ENCODE assay signal across 28 cellular contexts in genomic region chr2:14270036-14270582, GRCh38.
"Had no signal": no experiment of that assay in that cellular context is flagged by ENCODE, and none has a peak within 500 bp of the region (broad histone marks: within the 10 kb centered on the region; RNA-seq: fewer than 3 reads in every experiment).

No MANE protein-coding gene starts in this region.

- H3K9me3 ChIP-seq: esophagus squamous epithelium had no signal

- H3K36me3 ChIP-seq: brain microvascular endothelial cell, esophagus squamous epithelium had no signal

- H3K4me3 Mint-ChIP-seq: activated CD4-positive, alpha-beta memory T cell treated with anti-CD3 and anti-CD28 coated beads for 36 hours; activated CD4-positive, alpha-beta T cell treated with anti-CD3 and anti-CD28 coated beads for 36 hours; activated CD4-positive, alpha-beta T cell treated with anti-CD3 and anti-CD28 coated beads, Interleukin-2, amount 10 ng/mL, durations not matched to agents 24 days and 14 days; activated CD8-positive, alpha-beta memory T cell treated with anti-CD3 and anti-CD28 coated beads, Interleukin-2, amount 10 ng/mL, durations not matched to agents 7 days and 5 days; activated CD8-positive, alpha-beta T cell treated with anti-CD3 and anti-CD28 coated beads, Interleukin-2, amount 10 ng/mL, durations not matched to agents 7 days and 5 days; activated naive CD4-positive, alpha-beta T cell treated with anti-CD3 and anti-CD28 coated beads for 36 hours; activated naive CD4-positive, alpha-beta T cell treated with anti-CD3 and anti-CD28 coated beads, Interleukin-2, amount 50 U/mL, for 24 hours; activated naive CD8-positive, alpha-beta T cell treated with anti-CD3 and anti-CD28 coated beads for 36 hours; activated naive CD8-positive, alpha-beta T cell treated with anti-CD3 and anti-CD28 coated beads, Interleukin-2, amount 50 U/mL, for 24 hours; activated T-helper 1 cell treated with anti-CD3 and anti-CD28 coated beads, Interleukin-12 subunit alpha, Interleukin-12 subunit beta, Interleukin-2, Interleukin-4 antibody, amounts not matched to agents 30 ng/mL and 10 ng/mL and 1 ng/mL, durations not matched to agents 14 hours and 24 hours and 36 hours; effector memory CD8-positive, alpha-beta T cell had no signal

- H3K4me3 ChIP-seq: esophagus squamous epithelium had no signal

- H3K4me1 ChIP-seq: esophagus squamous epithelium had no signal

- H3K27ac ChIP-seq: brain microvascular endothelial cell, epithelial cell of prostate, esophagus squamous epithelium had no signal

- DNase-seq: activated CD4-positive, alpha-beta memory T cell treated with anti-CD3 and anti-CD28 coated beads for 36 hours; activated CD4-positive, alpha-beta T cell treated with anti-CD3 and anti-CD28 coated beads for 36 hours; activated CD4-positive, alpha-beta T cell treated with anti-CD3 and anti-CD28 coated beads, Interleukin-2, amount 10 ng/mL, durations not matched to agents 24 days and 14 days; activated CD4-positive, CD25-positive, alpha-beta regulatory T cell; activated CD4-positive, CD25-positive, alpha-beta regulatory T cell treated with anti-CD3 and anti-CD28 coated beads, Interleukin-2, amount 50 U/mL, for 72 hours; activated CD8-positive, alpha-beta memory T cell treated with anti-CD3 and anti-CD28 coated beads, Interleukin-2, amount 10 ng/mL, durations not matched to agents 7 days and 5 days; activated CD8-positive, alpha-beta memory T cell treated with anti-CD3 and anti-CD28 coated beads, Interleukin-2, amount 50 U/mL, for 4 hours; activated CD8-positive, alpha-beta T cell treated with anti-CD3 and anti-CD28 coated beads, Interleukin-2, amount 10 ng/mL, durations not matched to agents 7 days and 5 days; activated effector memory CD4-positive, alpha-beta T cell treated with anti-CD3 and anti-CD28 coated beads, Interleukin-2, amount 50 U/mL, for 16 hours; activated naive CD4-positive, alpha-beta T cell treated with anti-CD3 and anti-CD28 coated beads for 36 hours; activated naive CD8-positive, alpha-beta T cell treated with anti-CD3 and anti-CD28 coated beads for 36 hours; activated naive CD8-positive, alpha-beta T cell treated with anti-CD3 and anti-CD28 coated beads, Interleukin-2, amount 50 U/mL, for 24 hours; activated T-cell treated with anti-CD3 and anti-CD28 coated beads, Interleukin-2, amount 50 U/mL, for 1 hour; activated T-cell treated with anti-CD3 and anti-CD28 coated beads, Interleukin-2, amount 50 U/mL, for 48 hours; brain microvascular endothelial cell; caudate nucleus; cortex of kidney; dermis blood vessel endothelial cell; effector CD4-positive, alpha-beta T cell; effector memory CD8-positive, alpha-beta T cell; esophagus squamous epithelium; foreskin melanocyte; head of caudate nucleus; T-helper 2 cell had no signal

- H3K9me3 Mint-ChIP-seq: activated CD4-positive, alpha-beta T cell treated with anti-CD3 and anti-CD28 coated beads, Interleukin-2, amount 10 ng/mL, durations not matched to agents 24 days and 14 days; activated naive CD4-positive, alpha-beta T cell treated with anti-CD3 and anti-CD28 coated beads, Interleukin-2, amount 50 U/mL, for 24 hours; activated naive CD8-positive, alpha-beta T cell treated with anti-CD3 and anti-CD28 coated beads, Interleukin-2, amount 50 U/mL, for 24 hours had no signal

- ATAC-seq: activated CD4-positive, alpha-beta T cell treated with anti-CD3 and anti-CD28 coated beads for 36 hours; activated CD8-positive, alpha-beta memory T cell treated with anti-CD3 and anti-CD28 coated beads, Interleukin-2, amount 10 ng/mL, durations not matched to agents 7 days and 5 days; activated CD8-positive, alpha-beta T cell treated with anti-CD3 and anti-CD28 coated beads, Interleukin-2, amount 10 ng/mL, durations not matched to agents 7 days and 5 days; activated naive CD8-positive, alpha-beta T cell treated with anti-CD3 and anti-CD28 coated beads, Interleukin-2, amount 50 U/mL, for 24 hours; effector memory CD8-positive, alpha-beta T cell had no signal

- H3K27me3 ChIP-seq: brain microvascular endothelial cell, esophagus squamous epithelium had no signal

- H3K4me1 Mint-ChIP-seq: activated CD4-positive, alpha-beta T cell treated with anti-CD3 and anti-CD28 coated beads for 36 hours; activated CD4-positive, alpha-beta T cell treated with anti-CD3 and anti-CD28 coated beads, Interleukin-2, amount 10 ng/mL, durations not matched to agents 24 days and 14 days; activated CD8-positive, alpha-beta memory T cell treated with anti-CD3 and anti-CD28 coated beads, Interleukin-2, amount 10 ng/mL, durations not matched to agents 7 days and 5 days; activated naive CD4-positive, alpha-beta T cell treated with anti-CD3 and anti-CD28 coated beads, Interleukin-2, amount 50 U/mL, for 24 hours; activated naive CD8-positive, alpha-beta T cell treated with anti-CD3 and anti-CD28 coated beads for 36 hours; activated naive CD8-positive, alpha-beta T cell treated with anti-CD3 and anti-CD28 coated beads, Interleukin-2, amount 50 U/mL, for 24 hours had no signal

- H3K27me3 Mint-ChIP-seq: activated CD4-positive, alpha-beta memory T cell treated with anti-CD3 and anti-CD28 coated beads for 36 hours; activated CD4-positive, alpha-beta T cell treated with anti-CD3 and anti-CD28 coated beads for 36 hours; activated CD4-positive, alpha-beta T cell treated with anti-CD3 and anti-CD28 coated beads, Interleukin-2, amount 10 ng/mL, durations not matched to agents 24 days and 14 days; activated CD8-positive, alpha-beta memory T cell treated with anti-CD3 and anti-CD28 coated beads, Interleukin-2, amount 10 ng/mL, durations not matched to agents 7 days and 5 days; activated naive CD4-positive, alpha-beta T cell treated with anti-CD3 and anti-CD28 coated beads, Interleukin-2, amount 50 U/mL, for 24 hours; activated naive CD8-positive, alpha-beta T cell treated with anti-CD3 and anti-CD28 coated beads for 36 hours; activated naive CD8-positive, alpha-beta T cell treated with anti-CD3 and anti-CD28 coated beads, Interleukin-2, amount 50 U/mL, for 24 hours; effector memory CD8-positive, alpha-beta T cell had no signal

- H3K27ac Mint-ChIP-seq: activated CD4-positive, alpha-beta memory T cell treated with anti-CD3 and anti-CD28 coated beads for 36 hours; activated CD4-positive, alpha-beta T cell treated with anti-CD3 and anti-CD28 coated beads for 36 hours; activated CD4-positive, alpha-beta T cell treated with anti-CD3 and anti-CD28 coated beads, Interleukin-2, amount 10 ng/mL, durations not matched to agents 24 days and 14 days; activated CD8-positive, alpha-beta memory T cell treated with anti-CD3 and anti-CD28 coated beads, Interleukin-2, amount 10 ng/mL, durations not matched to agents 7 days and 5 days; activated CD8-positive, alpha-beta T cell treated with anti-CD3 and anti-CD28 coated beads, Interleukin-2, amount 10 ng/mL, durations not matched to agents 7 days and 5 days; activated naive CD4-positive, alpha-beta T cell treated with anti-CD3 and anti-CD28 coated beads for 36 hours; activated naive CD4-positive, alpha-beta T cell treated with anti-CD3 and anti-CD28 coated beads, Interleukin-2, amount 50 U/mL, for 24 hours; activated naive CD8-positive, alpha-beta T cell treated with anti-CD3 and anti-CD28 coated beads for 36 hours; activated naive CD8-positive, alpha-beta T cell treated with anti-CD3 and anti-CD28 coated beads, Interleukin-2, amount 50 U/mL, for 24 hours; activated T-helper 1 cell treated with anti-CD3 and anti-CD28 coated beads, Interleukin-12 subunit alpha, Interleukin-12 subunit beta, Interleukin-2, Interleukin-4 antibody, amounts not matched to agents 30 ng/mL and 10 ng/mL and 1 ng/mL, durations not matched to agents 14 hours and 24 hours and 36 hours; activated T-helper 2 cell treated with anti-CD3 and anti-CD28 coated beads, Interferon-gamma antibody, Interleukin-2, Interleukin-4, amounts not matched to agents 10 μg/mL and 5 μg/mL and 100 μg/mL, durations not matched to agents 14 hours and 24 hours and 36 hours; effector memory CD8-positive, alpha-beta T cell had no signal

- H3K36me3 Mint-ChIP-seq: activated CD4-positive, alpha-beta memory T cell treated with anti-CD3 and anti-CD28 coated beads for 36 hours; activated CD8-positive, alpha-beta memory T cell treated with anti-CD3 and anti-CD28 coated beads, Interleukin-2, amount 10 ng/mL, durations not matched to agents 7 days and 5 days; activated naive CD4-positive, alpha-beta T cell treated with anti-CD3 and anti-CD28 coated beads, Interleukin-2, amount 50 U/mL, for 24 hours; activated naive CD8-positive, alpha-beta T cell treated with anti-CD3 and anti-CD28 coated beads for 36 hours had no signal
